ENCODE assay signal across 20 cellular contexts in genomic region chr1:31390071-31390470, GRCh38. TPM values are rescaled to one million over a fixed set of nuclear protein-coding genes. Genes with fewer than 3 reads are reported as not detected.
DNase-seq lines count a peak whose midpoint lies in the region; ATAC-seq and TF ChIP-seq lines count a peak whose summit lies in the region.
"Had no signal": no experiment of that assay in that cellular context is flagged by ENCODE, and none has a peak within 500 bp of the region (broad histone marks: within the 10 kb centered on the region; RNA-seq: fewer than 3 reads in every experiment).

No MANE protein-coding gene starts in this region.

- H3K9me3 ChIP-seq in RWPE2 (ENCODE audit: severe bottlenecking) (no peaks in the 10 kb centered on the region), transverse colon (no peaks in the 10 kb centered on the region)
- H3K9me3 ChIP-seq: body of pancreas had no signal

- peak overlapping the region; percentile 20 for H3K27ac ChIP-seq in RWPE2 (ENCODE audit: poor library complexity, severe bottlenecking)
- peak overlapping the region; percentile 71 to 79 (median 78) for H3K27ac ChIP-seq in transverse colon
- H3K27ac ChIP-seq: body of pancreas had no signal

- DNase-seq in HuH-7 (ENCODE audit: low spot score) (peak; percentile 48), RWPE2 (ENCODE audit: low spot score) (no peak), left colon (peak; percentile 83 to 90), transverse colon (peak; percentile 86)
- no peak for DNase-seq in stimulated activated CD4-positive, alpha-beta T cell treated with anti-CD3 and anti-CD28 coated beads, Interleukin-4, amount 100 ng/mL, for 1 hour
- no peak for DNase-seq in stimulated activated naive CD4-positive, alpha-beta T cell (lab: John Stamatoyannopoulos, UW)
- DNase-seq: activated B cell treated with CpG ODN at 0.5 μM for 24 hours; activated CD4-positive, alpha-beta T cell treated with anti-CD3 and anti-CD28 coated beads, Interleukin-2, amount 50 U/mL, for 48 hours; activated effector memory CD4-positive, alpha-beta T cell treated with anti-CD3 and anti-CD28 coated beads, Interleukin-2, amount 50 U/mL, for 16 hours; body of pancreas; CD4-positive, alpha-beta memory T cell; effector memory CD8-positive, alpha-beta T cell; GF-D8; kidney glomerular epithelial cell; mesendoderm; naive thymus-derived CD8-positive, alpha-beta T cell; NCI-H2081 treated with DMSO at 0.1 percent for 48 hours; right cardiac atrium had no signal

- TF ChIP-seq POLR2A in transverse colon (IDR thresholded peaks at IDR 0.05), result no peak

- in situ Hi-C loops in transverse colon (cut with MboI; ENCODE audit: low pct_ligation_motif_present in 1 of 4, low pct_unique_long_range_greater_than_20kb in 1 of 4, low sequenced_read_pairs in 3 of 4), result no loop called here

- H3K4me1 ChIP-seq in RWPE2 (ENCODE audit: insufficient read depth, poor library complexity, severe bottlenecking) (peaks cover 14% of the 10 kb centered on the region), transverse colon (peaks cover 7 to 23% (median 12%) of the 10 kb centered on the region in 4 donors)

- H3K36me3 ChIP-seq in RWPE2 (ENCODE audit: low read depth) (no peaks in the 10 kb centered on the region), transverse colon (no peaks in the 10 kb centered on the region)

- intact Hi-C loops in left colon (cut with DNase I, micrococcal nuclease) (loop anchor here in 1 of 2 donors (10.0 kb wide), 1 partner anchor 155 kb away; no protein-coding TSS in a partner anchor), transverse colon (cut with DNase I; ENCODE audit: low total_unique reads) (no loop called here)

- ATAC-seq in RWPE2 (ENCODE audit: low read depth), result peak; percentile 49
- peak; percentile 90 for ATAC-seq in left colon
- ATAC-seq in HG03159 (IDR thresholded peaks at IDR 0.05; ENCODE audit: unreplicated experiment), result no peak
- ATAC-seq: body of pancreas; effector memory CD8-positive, alpha-beta T cell; naive thymus-derived CD8-positive, alpha-beta T cell; right cardiac atrium had no signal

- WGBS in transverse colon (ENCODE audit: low coverage in 1 of 2), 2 donors, result 40 to 64% methylated on average over 2 to 7 of the region's 7 CpGs

- H3K27me3 ChIP-seq in RWPE2 (ENCODE audit: insufficient read depth, poor library complexity, severe bottlenecking) (no peaks in the 10 kb centered on the region), transverse colon (no peaks in the 10 kb centered on the region)
- H3K27me3 ChIP-seq: body of pancreas had no signal

- TF ChIP-seq CTCF in RWPE2 (IDR thresholded peaks at IDR 0.05; ENCODE audit: poor library complexity, severe bottlenecking) (no peak), transverse colon (IDR thresholded peaks at IDR 0.05) (no peak)

- TF ChIP-seq EP300 in transverse colon (IDR thresholded peaks at IDR 0.05; ENCODE audit: low read depth), result no peak

- no peak overlapping the region for H3K4me3 ChIP-seq in RWPE2 (ENCODE audit: severe bottlenecking)
- H3K4me3 ChIP-seq in transverse colon, result no peak overlapping the region
- H3K4me3 ChIP-seq: body of pancreas had no signal

RNA-seq across cellular contexts. Expression of gene FABP3, which starts 17.2 kb away (rescaled TPM):
- total RNA-seq in left colon (1 to 10 TPM; 1.9 to 4.8 TPM), transverse colon (1 to 10 TPM in 2 of 4 donors, not detected in 2; 5.9 to 7.6 TPM)
- total RNA-seq: naive thymus-derived CD8-positive, alpha-beta T cell; NCI-H460 had no signal

RNA-seq across cellular contexts. Expression of gene SERINC2, which starts 22.9 kb away (rescaled TPM):
- total RNA-seq in left colon (100 to 1,000 TPM; 274 to 381 TPM), transverse colon (100 to 1,000 TPM in 3 of 4 donors, 10 to 100 TPM in 1; 85.6 to 343 (median 250) TPM)
- total RNA-seq: naive thymus-derived CD8-positive, alpha-beta T cell had no signal

Comparison
In these comparisons a context has a peak if more than half of its experiments do, and no peak if none do; other contexts are left out.
1. DNase-seq: peak in HuH-7 (single experiment), left colon (2 of 2) and transverse colon (single experiment); none in RWPE2 (single experiment), stimulated activated CD4-positive, alpha-beta T cell treated with anti-CD3 and anti-CD28 coated beads, Interleukin-4, amount 100 ng/mL, for 1 hour (single experiment) and stimulated activated naive CD4-positive, alpha-beta T cell (0 of 6).